24 cellular contexts compared by ENCODE assay signal in genomic region chr3:174466471-174467054, GRCh38.
A peak's percentile ranks its signal among the peaks of the same experiment; 100 is the strongest.
DNase-seq lines count a peak whose midpoint lies in the region; ATAC-seq and TF ChIP-seq lines count a peak whose summit lies in the region.
"Had no signal": no experiment of that assay in that cellular context is flagged by ENCODE, and none has a peak within 500 bp of the region (broad histone marks: within the 10 kb centered on the region; RNA-seq: fewer than 3 reads in every experiment).

No MANE protein-coding gene starts in this region.

- H4K5ac ChIP-seq in IMR-90 (ENCODE audit: low read depth, low read length), result peak overlapping the region; percentile 90

- peak overlapping the region; percentile 88 for H3K18ac ChIP-seq in IMR-90 (ENCODE audit: low read depth, low read length)

- H3K56ac ChIP-seq in IMR-90 (ENCODE audit: extremely low read depth, insufficient read depth, low read length), result no peak overlapping the region

- peak overlapping the region; percentile 11; the same call in 1 of the 2 replicates for H3K23ac ChIP-seq in IMR-90 (ENCODE audit: low read depth, low read length)

- no peak for TF ChIP-seq RAD21 in IMR-90 (IDR thresholded peaks at IDR 0.05; ENCODE audit: low read length)

- H2AK5ac ChIP-seq in IMR-90 (ENCODE audit: low read depth, low read length), result no peak overlapping the region

- H2AFZ ChIP-seq in IMR-90 (replicated peaks; ENCODE audit: low read length, poor library complexity), result no peak overlapping the region

- CTCF ChIA-PET in IMR-90 (lab: Yijun Ruan, JAX), result no interaction called here

- peaks cover 0 to 5% of the 10 kb centered on the region in 2 experiments; a peak in 2 of 4 replicates for H3K79me1 ChIP-seq in IMR-90 (ENCODE audit: low read depth in 1 of 2, low read length in 2 of 2)

- in situ Hi-C loops in IMR-90 (cut with MboI; ENCODE audit: low sequenced_read_pairs), result no loop called here

- POLR2A ChIA-PET in IMR-90 (lab: Charles Lee; ENCODE audit: unreplicated experiment), result no interaction called here

- peak overlapping the region in 1 of 2 experiments; percentile 62; a peak in 2 of 4 replicates for H4K8ac ChIP-seq in IMR-90 (ENCODE audit: low read depth in 2 of 2, low read length in 2 of 2)

- no peak overlapping the region for H2BK120ac ChIP-seq in IMR-90 (ENCODE audit: low read depth, low read length)

- H2BK15ac ChIP-seq in IMR-90 (ENCODE audit: low read depth, low read length), result no peak overlapping the region

- H4K91ac ChIP-seq in IMR-90 (ENCODE audit: insufficient read depth, low read depth, low read length), result 0 out of 2 replicates have a peak overlapping the region, but pooled peaks have one; percentile 8

- H3K27me3 ChIP-seq in IMR-90 (ENCODE audit: control insufficient read depth, insufficient read depth, low read length), result no peaks in the 10 kb centered on the region
- H3K27me3 ChIP-seq: Peyer's patch, SJSA1 had no signal

- H3K14ac ChIP-seq in IMR-90 (replicated peaks; ENCODE audit: low read depth, low read length), result peak overlapping the region; percentile 43; the same call in 1 of the 2 replicates

- H3K4ac ChIP-seq in IMR-90 (ENCODE audit: low read depth, low read length), result peak overlapping the region; percentile 42; the same call in 1 of the 2 replicates

- peak; percentile 18 for DNase-seq in EH (ENCODE audit: low read depth)
- DNase-seq in IMR-90, result peak; percentile 77
- peak; percentile 48 for DNase-seq in cerebellar cortex (ENCODE audit: low spot score)
- DNase-seq in iPS-NIHi7 (ENCODE audit: extremely low spot score), result peak; percentile 10
- no peak for DNase-seq in activated gamma-delta T cell (lab: John Stamatoyannopoulos, UW)
- no peak for DNase-seq in stimulated activated CD4-positive, alpha-beta T cell treated with anti-CD3 and anti-CD28 coated beads, Interleukin-4, amount 100 ng/mL, for 1 hour
- no peak for DNase-seq in AG20443 (ENCODE audit: low spot score)
- no peak for DNase-seq in KG1 (lab: John Stamatoyannopoulos, UW)
- DNase-seq: ACHN; AML-193; C1 segment of cervical spinal cord; Calu3; CD8-positive, alpha-beta memory T cell; DMS153; H7; NCI-H1105; NCI-H1694; NCI-H2081 treated with DMSO at 0.1 percent for 48 hours; NCI-H774; NK-92 treated with Interleukin-12 subunit alpha and Interleukin-12 subunit beta, amount 100 ng/mL, for 24 hours; Peyer's patch; T-helper 1 cell had no signal

- H3K4me3 ChIP-seq in IMR-90 (ENCODE audit: insufficient read depth, low read depth, low read length), result no peak overlapping the region
- H3K4me3 ChIP-seq: Peyer's patch, SJSA1 had no signal

- BruUV-seq in IMR-90 (replicated peaks; lab: Mats Ljungman, UMichigan), result no TSS peak

- H3K9me1 ChIP-seq in IMR-90 (ENCODE audit: insufficient read depth, low read length), result no peaks in the 10 kb centered on the region

- intact Hi-C loops in IMR-90 (cut with micrococcal nuclease), result no loop called here

- TF ChIP-seq CTCF in IMR-90 (conservative IDR thresholded peaks at IDR 0.05; ENCODE audit: low read depth, low read length), result no peak

- TF ChIP-seq POLR2A in IMR-90 (IDR thresholded peaks at IDR 0.05; ENCODE audit: low read depth, low read length), result no peak

- peak overlapping the region; percentile 67; the same call in 1 of the 2 replicates for H3K27ac ChIP-seq in IMR-90 (ENCODE audit: insufficient read depth, low read length)
- H3K27ac ChIP-seq: KMS-11, Peyer's patch, SJSA1 had no signal

- peak; percentile 85 for ATAC-seq in IMR-90 (ENCODE audit: low read depth)

- no peaks in the 10 kb centered on the region for H3K9me3 ChIP-seq in IMR-90 (ENCODE audit: control insufficient read depth, insufficient read depth, low read length)
- H3K9me3 ChIP-seq: Peyer's patch, SJSA1 had no signal

- peak overlapping the region; percentile 91 for H2BK5ac ChIP-seq in IMR-90 (ENCODE audit: low read depth, low read length, poor library complexity, severe bottlenecking)

- H4K20me1 ChIP-seq in IMR-90 (ENCODE audit: insufficient read depth, low read length), result no peaks in the 10 kb centered on the region

- WGBS in IMR-90 (ENCODE audit: extremely low coverage in 2 of 2, insufficient read length in 1 of 2), 2 experiments, result no CpG with 5 or more reads among the region's 4 CpGs

- H3K9ac ChIP-seq in IMR-90 (ENCODE audit: low read depth, low read length), result no peak overlapping the region
- H3K9ac ChIP-seq: KMS-11 had no signal

- H3K4me1 ChIP-seq in IMR-90 (ENCODE audit: control insufficient read depth, insufficient read depth, low read length), result peaks cover 5% of the 10 kb centered on the region
- H3K4me1 ChIP-seq: Peyer's patch, SJSA1 had no signal

- peak overlapping the region; percentile 47; the same call in 1 of the 2 replicates for H2BK20ac ChIP-seq in IMR-90 (ENCODE audit: low read depth, low read length)

- no peaks in the 10 kb centered on the region for H3K36me3 ChIP-seq in IMR-90 (ENCODE audit: control insufficient read depth, insufficient read depth, low read length)
- H3K36me3 ChIP-seq: Peyer's patch, SJSA1 had no signal

- dilution Hi-C loops in IMR-90 (cut with HindIII; ENCODE audit: low sequenced_read_pairs, unreplicated experiment), result no loop called here

- H2AK9ac ChIP-seq in IMR-90 (replicated peaks; ENCODE audit: low read depth, low read length, poor library complexity), result no peak overlapping the region

- peak overlapping the region; percentile 79 for H3K4me2 ChIP-seq in IMR-90 (ENCODE audit: low read depth, low read length)
- H3K4me2 ChIP-seq: KMS-11 had no signal

TF ChIP-seq in IMR-90, 13 proteins besides CTCF, POLR2A, EP300 and RAD21:
- TF ChIP-seq CEBPB (IDR thresholded peaks at IDR 0.05; ENCODE audit: low read depth, low read length), result peak; percentile 61
- no peak for TF ChIP-seq CHD1 (IDR thresholded peaks at IDR 0.05; ENCODE audit: low read depth, low read length)
- TF ChIP-seq NFE2L2 (IDR thresholded peaks at IDR 0.05; ENCODE audit: low read depth, low read length), result no peak
- no peak for TF ChIP-seq FOS (IDR thresholded peaks at IDR 0.05; ENCODE audit: low read depth, low read length)
- no peak for TF ChIP-seq MAFK (IDR thresholded peaks at IDR 0.05; ENCODE audit: low read depth, low read length)
- no peak for TF ChIP-seq USF2 (IDR thresholded peaks at IDR 0.05; ENCODE audit: low read depth, low read length)
- no peak for TF ChIP-seq ELK1 (IDR thresholded peaks at IDR 0.05; ENCODE audit: borderline replicate concordance, low read depth, low read length)
- no peak for TF ChIP-seq RCOR1 (IDR thresholded peaks at IDR 0.05; ENCODE audit: insufficient replicate concordance, low read length)
- no peak for TF ChIP-seq SMC3 (IDR thresholded peaks at IDR 0.05; ENCODE audit: low read depth, low read length)
- TF ChIP-seq MAZ (IDR thresholded peaks at IDR 0.05; ENCODE audit: borderline replicate concordance, low read depth, low read length), result no peak
- peak; percentile 93 for TF ChIP-seq BHLHE40 (IDR thresholded peaks at IDR 0.05; ENCODE audit: low read depth, low read length)
- TF ChIP-seq MXI1 (IDR thresholded peaks at IDR 0.05; ENCODE audit: borderline replicate concordance, low read depth, low read length), result no peak
- TF ChIP-seq RFX5 (IDR thresholded peaks at IDR 0.05; ENCODE audit: low read depth, low read length), result no peak

Comparison
In these comparisons a context has a peak if more than half of its experiments do, and no peak if none do; other contexts are left out.
1. DNase-seq: peak in EH (single experiment), IMR-90 (single experiment), cerebellar cortex (single experiment) and iPS-NIHi7 (single experiment); none in activated gamma-delta T cell (single experiment), stimulated activated CD4-positive, alpha-beta T cell treated with anti-CD3 and anti-CD28 coated beads, Interleukin-4, amount 100 ng/mL, for 1 hour (single experiment), AG20443 (single experiment) and KG1 (single experiment).